14 cellular contexts compared by ENCODE assay signal in genomic region chr2:179107179-179107541, GRCh38. TPM values are rescaled to one million over a fixed set of nuclear protein-coding genes. Genes with fewer than 3 reads are reported as not detected.
DNase-seq lines count a peak whose midpoint lies in the region; FAIRE-seq and TF ChIP-seq lines count a peak whose summit lies in the region.
"Had no signal": no experiment of that assay in that cellular context is flagged by ENCODE, and none has a peak within 500 bp of the region (broad histone marks: within the 10 kb centered on the region; RNA-seq: fewer than 3 reads in every experiment).

No MANE protein-coding gene starts in this region.

- H3K36me3 ChIP-seq in BLaER1 (peaks cover 36% of the 10 kb centered on the region), GM23248 (ENCODE audit: low read depth) (peaks cover 12% of the 10 kb centered on the region), ascending aorta (peaks cover 29 to 47% of the 10 kb centered on the region in 2 donors), muscle layer of duodenum (ENCODE audit: control insufficient read depth in 1 of 2, insufficient read depth in 2 of 2, low read length in 2 of 2) (peaks cover 25 to 32% of the 10 kb centered on the region in 2 donors)

- H3K27me3 ChIP-seq in BLaER1 (no peaks in the 10 kb centered on the region), GM23248 (replicated peaks; ENCODE audit: insufficient read depth) (no peaks in the 10 kb centered on the region), ascending aorta (no peaks in the 10 kb centered on the region), muscle layer of duodenum (ENCODE audit: low read depth, low read length) (no peaks in the 10 kb centered on the region)
- H3K27me3 ChIP-seq: gastrocnemius medialis had no signal

- in situ Hi-C loops in GM23248 (cut with MboI): no loop called here

- H3K4me2 ChIP-seq in BLaER1 (peak overlapping the region; percentile 61), GM23248 (ENCODE audit: unreplicated experiment) (peak overlapping the region; percentile 51)
- H3K4me2 ChIP-seq: PC-9 had no signal

- no peak for FAIRE-seq in GM19239 (lab: Jason Lieb, UNC)

- no peaks in the 10 kb centered on the region for H3K9me2 ChIP-seq in GM23248 (ENCODE audit: insufficient read depth)

- H3K27ac ChIP-seq in BLaER1 (no peak overlapping the region), GM23248 (peak overlapping the region; percentile 42), ascending aorta (peak overlapping the region; percentile 26 to 55), muscle layer of duodenum (ENCODE audit: low read length) (peak overlapping the region; percentile 49)
- H3K27ac ChIP-seq: PC-9 had no signal

- no peak for TF ChIP-seq CTCF in ascending aorta (IDR thresholded peaks at IDR 0.05)

- H3K9ac ChIP-seq in BLaER1 (no peak overlapping the region), GM23248 (peak overlapping the region; percentile 11; the same call in 1 of the 2 replicates)

- H3K4me3 ChIP-seq in BLaER1: no peak overlapping the region
- H3K4me3 ChIP-seq in GM23248: no peak overlapping the region
- no peak overlapping the region for H3K4me3 ChIP-seq in ascending aorta
- H3K4me3 ChIP-seq in muscle layer of duodenum (ENCODE audit: low read depth in 1 of 2, low read length in 2 of 2): no peak overlapping the region
- H3K4me3 ChIP-seq: gastrocnemius medialis, PC-9 had no signal

- intact Hi-C loops in ascending aorta (cut with DNase I): loop anchor here (10.0 kb wide), 1 partner anchor 192 kb away; no protein-coding TSS in a partner anchor

- no peak for DNase-seq in GM23248
- no peak for DNase-seq in ascending aorta (ENCODE audit: low spot score in 2 of 2)
- no peak for DNase-seq in cerebellum (ENCODE audit: low spot score)
- DNase-seq in GM19239 (ENCODE audit: insufficient read length, low spot score): no peak
- no peak for DNase-seq in iPS-NIHi7 (ENCODE audit: extremely low spot score)
- DNase-seq: CD8-positive, alpha-beta T cell; NCI-H510A; stimulated activated CD4-positive, alpha-beta T cell treated with anti-CD3 and anti-CD28 coated beads, Interleukin-4, amount 100 ng/mL, for 24 hours; stimulated activated naive B cell treated with anti-CD40 and anti-IgM and Interleukin-4, amounts not matched to agents 10 μg/mL and 1 μg/mL and 100 μg/mL, for 72 hours had no signal

- H3K4me1 ChIP-seq in BLaER1 (peaks cover 19% of the 10 kb centered on the region), GM23248 (ENCODE audit: insufficient read depth) (peaks cover 26% of the 10 kb centered on the region), ascending aorta (peaks cover 3 to 16% of the 10 kb centered on the region in 2 donors), muscle layer of duodenum (ENCODE audit: control insufficient read depth in 1 of 2, insufficient read depth in 2 of 2, low read length in 2 of 2) (peaks cover 4 to 16% of the 10 kb centered on the region in 2 donors)

- H3F3A ChIP-seq in GM23248 (ENCODE audit: insufficient read depth): peaks cover 29% of the 10 kb centered on the region

- H3K9me3 ChIP-seq in BLaER1: no peaks in the 10 kb centered on the region
- no peaks in the 10 kb centered on the region for H3K9me3 ChIP-seq in GM23248 (ENCODE audit: low read depth)
- no peaks in the 10 kb centered on the region for H3K9me3 ChIP-seq in ascending aorta
- no peaks in the 10 kb centered on the region for H3K9me3 ChIP-seq in muscle layer of duodenum (ENCODE audit: control insufficient read depth in 1 of 2, low read length in 2 of 2)
- H3K9me3 ChIP-seq: gastrocnemius medialis had no signal

- no peaks in the 10 kb centered on the region for H3K79me2 ChIP-seq in GM23248 (ENCODE audit: insufficient read depth)

- no peak overlapping the region for H2AFZ ChIP-seq in GM23248
- H2AFZ ChIP-seq: PC-9 had no signal

- H4K20me1 ChIP-seq in BLaER1: no peaks in the 10 kb centered on the region
- H4K20me1 ChIP-seq in GM23248 (ENCODE audit: insufficient read depth): no peaks in the 10 kb centered on the region

RNA-seq across cellular contexts. Expression of gene CCDC141, which starts 57.2 kb away (rescaled TPM):
- total RNA-seq in GM23248 (2014; rRNA removed; shearing (Covaris generic)): not detected in 2 replicates
- polyA plus RNA-seq in GM23248 (2016; fragmentation: Nextera tagmentation; extraction: Ambion mirVana): 0.15 TPM in 1 of 2 replicates, not detected in the other
- 2.0 TPM for total RNA-seq in ascending aorta
- total RNA-seq in cerebellum: 2.6 TPM
- total RNA-seq: kidney epithelial cell, PC-9 had no signal
